In genomic region chr9:69421908-69422801, GRCh38 we compare ENCODE assay signal across 8 cellular contexts.
DNase-seq lines count a peak whose midpoint lies in the region; FAIRE-seq and TF ChIP-seq lines count a peak whose summit lies in the region.

No MANE protein-coding gene starts in this region.

- no peaks in the 10 kb centered on the region for H3K27me3 ChIP-seq in H7 (ENCODE audit: control insufficient read depth, insufficient read depth, low read length)

- DNase-seq in D721Med (ENCODE audit: insufficient read length, low spot score) (peak; percentile 64), H7 (peak; percentile 88), NCI-H1930 (lab: John Stamatoyannopoulos, UW) (peak; percentile 30 to 44), cerebellum (ENCODE audit: low spot score) (peak; percentile 82), kidney glomerular epithelial cell (lab: John Stamatoyannopoulos, UW) (peak; percentile 48), NCI-H128 (lab: John Stamatoyannopoulos, UW; ENCODE audit: unreplicated experiment) (no peak)
- peak; percentile 14 for DNase-seq in stimulated activated CD4-positive, alpha-beta T cell treated with anti-CD3 and anti-CD28 coated beads, Interleukin-4, amount 100 ng/mL, for 1 hour

- TF ChIP-seq CTCF in D721Med (IDR thresholded peaks at IDR 0.05; ENCODE audit: insufficient read depth, missing control alignments) (peak; percentile 89), VCaP (conservative IDR thresholded peaks at IDR 0.05) (peak; percentile 77)

- no peak for FAIRE-seq in D721Med (lab: Jason Lieb, UNC)

- no peaks in the 10 kb centered on the region for H3K36me3 ChIP-seq in H7 (replicated peaks; ENCODE audit: control insufficient read depth, insufficient read depth, low read length)

- H3K27ac ChIP-seq in VCaP: no peak overlapping the region

- no peak overlapping the region for H3K4me3 ChIP-seq in H7 (ENCODE audit: insufficient read depth, low read depth, low read length)
